8 cellular contexts compared by ENCODE assay signal in the genomic region with DNA sequence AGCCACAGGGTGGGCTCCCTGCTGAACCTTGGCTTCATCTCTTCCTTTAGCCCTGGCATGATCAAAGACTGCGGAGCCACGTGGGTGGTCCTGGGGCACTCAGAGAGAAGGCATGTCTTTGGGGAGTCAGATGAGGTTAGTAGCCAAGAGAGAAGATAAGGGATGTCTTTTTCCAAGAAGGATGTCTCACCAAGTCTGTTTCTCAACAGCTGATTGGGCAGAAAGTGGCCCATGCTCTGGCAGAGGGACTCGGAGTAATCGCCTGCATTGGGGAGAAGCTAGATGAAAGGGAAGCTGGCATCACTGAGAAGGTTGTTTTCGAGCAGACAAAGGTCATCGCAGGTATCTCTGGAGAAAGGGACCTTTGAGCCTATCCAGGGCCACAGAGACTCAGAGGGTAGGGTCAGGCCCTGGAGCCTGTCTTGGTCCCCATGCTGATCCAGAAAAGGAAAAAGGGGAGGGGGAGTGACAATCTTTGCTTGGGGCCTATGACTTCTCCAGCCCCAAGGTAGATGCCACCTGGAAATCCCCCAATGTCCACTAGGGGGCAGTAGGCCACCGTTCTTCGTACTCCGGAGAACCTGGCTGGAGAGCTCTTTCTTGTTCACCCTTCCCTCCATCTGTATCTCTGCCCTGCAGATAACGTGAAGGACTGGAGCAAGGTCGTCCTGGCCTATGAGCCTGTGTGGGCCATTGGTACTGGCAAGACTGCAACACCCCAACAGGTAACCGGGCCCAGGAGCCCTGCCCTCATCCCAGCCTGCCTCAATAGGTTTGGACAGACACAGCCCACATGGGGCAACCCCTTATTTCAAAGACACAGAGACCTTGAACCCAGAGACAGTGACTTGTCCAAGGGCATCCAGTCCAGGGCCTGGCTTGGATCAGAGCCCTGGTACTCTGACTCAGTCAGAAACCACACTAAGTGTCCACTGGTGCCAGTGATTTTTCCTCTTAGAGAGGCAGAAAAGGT. TPM values are rescaled to one million over a fixed set of nuclear protein-coding genes. Genes with fewer than 3 reads are reported as not detected.
DNase-seq lines count a peak whose midpoint lies in the region; ATAC-seq and TF ChIP-seq lines count a peak whose summit lies in the region.

No MANE protein-coding gene starts in this region.

- peak overlapping the region; percentile 89 for H3K27ac Mint-ChIP-seq in T-cell

- DNase-seq in NCI-H1417 treated with DMSO at 0.1 percent for 48 hours (lab: John Stamatoyannopoulos, UW) (peak; percentile 8), T-cell (peak; percentile 63 to 89 (median 80)), amygdala (lab: John Stamatoyannopoulos, UW) (peak in 50 of 56 donors; percentile 7 to 78 (median 40)), hippocampal formation (lab: John Stamatoyannopoulos, UW) (peak; percentile 45 to 65), retinal pigment epithelial cell (ENCODE audit: low read depth) (no peak)

- H3K36me3 Mint-ChIP-seq in T-cell, result peaks cover 29% of the 10 kb centered on the region

- no peaks in the 10 kb centered on the region for H3K27me3 Mint-ChIP-seq in T-cell

- TF ChIP-seq CTCF in retinal pigment epithelial cell (conservative IDR thresholded peaks at IDR 0.05; ENCODE audit: low read depth, low read length), result peak; percentile 93

- H3K4me3 ChIP-seq in GM08714 (ENCODE audit: low read length) (peak overlapping the region; percentile 77), retinal pigment epithelial cell (ENCODE audit: low read length) (peak overlapping the region; percentile 94)

- CTCF ChIA-PET in T-cell (lab: Charles Lee), result interaction anchor here (0.6 to 4.7 kb wide), 35 partner anchors 12 to 278 kb away, joined by 3 to 23 read pairs (median 4); partner anchors contain the start of genes C12orf57 (in 1 of the 2), C1R (in 1 of the 2), C1RL (in 1 of the 2) and CDCA3 (in 1 of the 2)

- H3K4me3 Mint-ChIP-seq in T-cell, result peak overlapping the region; percentile 85 to 89 (median 87)

- H3K4me1 Mint-ChIP-seq in T-cell, result peaks cover 54 to 58% (median 54%) of the 10 kb centered on the region in 3 donors

- H3K9me3 Mint-ChIP-seq in T-cell, result no peaks in the 10 kb centered on the region

- ATAC-seq in T-cell (replicated peaks in 1 of 4) (peak in 1 of 4 experiments; percentile 10), esophagus mucosa (no peak), HG03159 (IDR thresholded peaks at IDR 0.05; ENCODE audit: unreplicated experiment) (no peak)

- POLR2A ChIA-PET in T-cell (lab: Charles Lee), result interaction anchor here in 1 of 2 donors (1.0 kb wide), 1 partner anchor 74 kb away, joined by 5 read pairs; the partner anchor contains the start of genes C12orf57 and RNU7-1

RNA-seq across cellular contexts. Expression of gene TPI1, which starts 2.0 kb away (rescaled TPM):
- total RNA-seq in T-cell, result 100 to 1,000 TPM; 132 to 208 (median 189) TPM
- 629 TPM for total RNA-seq in esophagus mucosa

RNA-seq across cellular contexts. Expression of gene SPSB2, which starts 3.8 kb away (rescaled TPM):
- 10 to 100 TPM in 3 of 5 donors, 1 to 10 TPM in 2; 6.2 to 25.9 (median 21.8) TPM for total RNA-seq in T-cell
- total RNA-seq in esophagus mucosa, result 6.4 TPM

RNA-seq across cellular contexts. Expression of gene USP5, which starts 17.4 kb away (rescaled TPM):
- total RNA-seq in T-cell (10 to 100 TPM; 64.2 to 95.8 (median 85.8) TPM), esophagus mucosa (91.1 TPM)

RNA-seq across cellular contexts. Expression of gene CDCA3, which starts 18.2 kb away (rescaled TPM):
- total RNA-seq in T-cell (1 to 10 TPM; 1.1 to 2.7 (median 2.0) TPM), esophagus mucosa (13.9 TPM)

RNA-seq across cellular contexts. Expression of gene GNB3, which starts 28.6 kb away (rescaled TPM):
- total RNA-seq in T-cell, result 1 to 10 TPM in 4 of 5 donors, under 1 TPM in 1; 0.85 to 4.3 (median 3.4) TPM
- total RNA-seq in esophagus mucosa, result not detected
